In genomic region chr2:87499860-87500259, GRCh38 we compare ENCODE assay signal across 7 cellular contexts.
A peak's percentile ranks its signal among the peaks of the same experiment; 100 is the strongest.
DNase-seq lines count a peak whose midpoint lies in the region; ATAC-seq and TF ChIP-seq lines count a peak whose summit lies in the region.
"Not testable (repeated sequence)": the region's sequence is repeated elsewhere in the genome, so short reads cannot be mapped to it uniquely, and the experiment has no call there.

No MANE protein-coding gene starts in this region.

- not testable (repeated sequence) for H3K9me3 ChIP-seq in DOHH2 (ENCODE audit: control insufficient read depth, insufficient read depth, low read length); Panc1 (ENCODE audit: control insufficient read depth, insufficient read depth, low read depth, low read length); lower lobe of right lung; skeletal muscle satellite cell (replicated peaks; ENCODE audit: low read length)

- H3K27ac ChIP-seq in DOHH2 (ENCODE audit: low read depth, low read length) (peak overlapping the region; percentile 78), Panc1 (ENCODE audit: low read length) (peak overlapping the region; percentile 77), lower lobe of right lung (peak overlapping the region; percentile 2)

- POLR2A ChIA-PET in Panc1 (lab: Charles Lee), result not testable (repeated sequence)

- H3K9ac ChIP-seq in skeletal muscle satellite cell (ENCODE audit: low read depth, low read length), result not testable (repeated sequence)

- H3K4me3 ChIP-seq in DOHH2 (ENCODE audit: low read length), result peak overlapping the region; percentile 46
- H3K4me3 ChIP-seq in Panc1 (ENCODE audit: low read depth in 2 of 2, low read length in 2 of 2), result peak overlapping the region in 1 of 2 experiments; percentile 30; a peak in 1 of 4 replicates
- H3K4me3 ChIP-seq in lower lobe of right lung; skeletal muscle satellite cell (ENCODE audit: low read length): not testable (repeated sequence)

- CTCF ChIA-PET in Panc1 (lab: Charles Lee); activated naive CD4-positive, alpha-beta T cell treated with anti-CD3 and anti-CD28 coated beads for 36 hours (lab: Charles Lee): not testable (repeated sequence)

- not testable (repeated sequence) for H3K36me3 ChIP-seq in DOHH2 (ENCODE audit: control insufficient read depth, low read length); Panc1 (ENCODE audit: control insufficient read depth, insufficient read depth, low read length); lower lobe of right lung; skeletal muscle satellite cell (ENCODE audit: insufficient read depth, low read length)

- H3K4me2 ChIP-seq in DOHH2 (ENCODE audit: low read length), result peak overlapping the region; percentile 63
- H3K4me2 ChIP-seq in skeletal muscle satellite cell (ENCODE audit: low read length), result peak overlapping the region; percentile 33

- intact Hi-C loops in Panc1 (cut with micrococcal nuclease; ENCODE audit: unreplicated experiment); activated CD4-positive, alpha-beta T cell treated with anti-CD3 and anti-CD28 coated beads, Interleukin-2, amount 10 ng/mL, durations not matched to agents 24 days and 14 days (cut with micrococcal nuclease); activated naive CD4-positive, alpha-beta T cell treated with anti-CD3 and anti-CD28 coated beads for 36 hours (cut with micrococcal nuclease); lower lobe of right lung (cut with DNase I): not testable (repeated sequence)

- not testable (repeated sequence) for TF ChIP-seq CTCF in DOHH2 (IDR thresholded peaks at IDR 0.05; ENCODE audit: low read depth, low read length, poor library complexity, severe bottlenecking); Panc1 (IDR thresholded peaks at IDR 0.05); lower lobe of right lung (IDR thresholded peaks at IDR 0.05)

- TSS peak; percentile 13 for BruUV-seq in Panc1 (replicated peaks; lab: Mats Ljungman, UMichigan)

- not testable (repeated sequence) for H3K27me3 ChIP-seq in DOHH2 (ENCODE audit: control insufficient read depth, low read length); Panc1 (ENCODE audit: control insufficient read depth, insufficient read depth, low read length); lower lobe of right lung (ENCODE audit: low read depth); skeletal muscle satellite cell (ENCODE audit: control insufficient read depth, insufficient read depth, low read length)

- H3K27me3 Mint-ChIP-seq in activated CD4-positive, alpha-beta T cell treated with anti-CD3 and anti-CD28 coated beads, Interleukin-2, amount 10 ng/mL, durations not matched to agents 24 days and 14 days; activated naive CD4-positive, alpha-beta T cell treated with anti-CD3 and anti-CD28 coated beads for 36 hours (ENCODE audit: low read depth); central memory CD8-positive, alpha-beta T cell: not testable (repeated sequence)

- H3K36me3 Mint-ChIP-seq in activated CD4-positive, alpha-beta T cell treated with anti-CD3 and anti-CD28 coated beads, Interleukin-2, amount 10 ng/mL, durations not matched to agents 24 days and 14 days (ENCODE audit: low read depth); activated naive CD4-positive, alpha-beta T cell treated with anti-CD3 and anti-CD28 coated beads for 36 hours (ENCODE audit: low read depth); central memory CD8-positive, alpha-beta T cell (ENCODE audit: insufficient read depth): not testable (repeated sequence)

- not testable (repeated sequence) for H3F3A ChIP-seq in DOHH2 (ENCODE audit: control insufficient read depth, insufficient read depth)

- not testable (repeated sequence) for H3K9me3 Mint-ChIP-seq in activated CD4-positive, alpha-beta T cell treated with anti-CD3 and anti-CD28 coated beads, Interleukin-2, amount 10 ng/mL, durations not matched to agents 24 days and 14 days; activated naive CD4-positive, alpha-beta T cell treated with anti-CD3 and anti-CD28 coated beads for 36 hours; central memory CD8-positive, alpha-beta T cell

- not testable (repeated sequence) for H4K20me1 ChIP-seq in DOHH2 (ENCODE audit: control insufficient read depth, insufficient read depth, low read depth, low read length)

- in situ Hi-C loops in Panc1 (cut with HindIII; ENCODE audit: low pct_unique_long_range_greater_than_20kb, low sequenced_read_pairs), result not testable (repeated sequence)

- H3K4me1 ChIP-seq in DOHH2 (ENCODE audit: control insufficient read depth, low read length) (peaks cover 31% of the 10 kb centered on the region), skeletal muscle satellite cell (ENCODE audit: control insufficient read depth, insufficient read depth, low read length) (peaks cover 18% of the 10 kb centered on the region)
- not testable (repeated sequence) for H3K4me1 ChIP-seq in Panc1 (ENCODE audit: control insufficient read depth, insufficient read depth, low read length); lower lobe of right lung

- DNase-seq in Panc1 (ENCODE audit: low read depth, low spot score); activated CD4-positive, alpha-beta T cell treated with anti-CD3 and anti-CD28 coated beads, Interleukin-2, amount 10 ng/mL, durations not matched to agents 24 days and 14 days; activated naive CD4-positive, alpha-beta T cell treated with anti-CD3 and anti-CD28 coated beads for 36 hours; central memory CD8-positive, alpha-beta T cell (ENCODE audit: low spot score in 2 of 2); lower lobe of right lung: not testable (repeated sequence)

- H3K79me2 ChIP-seq in DOHH2 (ENCODE audit: control insufficient read depth, low read length), result not testable (repeated sequence)

- H3K4me1 Mint-ChIP-seq in activated CD4-positive, alpha-beta T cell treated with anti-CD3 and anti-CD28 coated beads, Interleukin-2, amount 10 ng/mL, durations not matched to agents 24 days and 14 days, result peaks cover 12% of the 10 kb centered on the region
- peaks cover 16% of the 10 kb centered on the region for H3K4me1 Mint-ChIP-seq in activated naive CD4-positive, alpha-beta T cell treated with anti-CD3 and anti-CD28 coated beads for 36 hours (ENCODE audit: low read depth)
- H3K4me1 Mint-ChIP-seq in central memory CD8-positive, alpha-beta T cell, result peaks cover 11% of the 10 kb centered on the region

- H3K4me3 Mint-ChIP-seq in activated CD4-positive, alpha-beta T cell treated with anti-CD3 and anti-CD28 coated beads, Interleukin-2, amount 10 ng/mL, durations not matched to agents 24 days and 14 days, result peak overlapping the region; percentile 59
- peak overlapping the region; percentile 33 for H3K4me3 Mint-ChIP-seq in activated naive CD4-positive, alpha-beta T cell treated with anti-CD3 and anti-CD28 coated beads for 36 hours
- peak overlapping the region; percentile 45 for H3K4me3 Mint-ChIP-seq in central memory CD8-positive, alpha-beta T cell

- H3K27ac Mint-ChIP-seq in activated CD4-positive, alpha-beta T cell treated with anti-CD3 and anti-CD28 coated beads, Interleukin-2, amount 10 ng/mL, durations not matched to agents 24 days and 14 days, result peak overlapping the region; percentile 93
- H3K27ac Mint-ChIP-seq in activated naive CD4-positive, alpha-beta T cell treated with anti-CD3 and anti-CD28 coated beads for 36 hours, result peak overlapping the region; percentile 77
- peak overlapping the region; percentile 82 for H3K27ac Mint-ChIP-seq in central memory CD8-positive, alpha-beta T cell (ENCODE audit: low read depth)

- not testable (repeated sequence) for H3K9me2 ChIP-seq in DOHH2 (replicated peaks; ENCODE audit: control insufficient read depth, low read length)

- ATAC-seq in Panc1 (peak; percentile 43; the same call in 1 of the 2 replicates), lower lobe of right lung (peak; percentile 26 to 34)
- ATAC-seq in central memory CD8-positive, alpha-beta T cell (replicated peaks; ENCODE audit: extremely low read depth, poor library complexity, severe bottlenecking), result peak; percentile 77

Comparison
In these comparisons a context has a peak if more than half of its experiments do, and no peak if none do; other contexts are left out.
1. H3K27ac ChIP-seq: peak in every context shown above with its lines; median percentile 78 in DOHH2; 77 in Panc1; 2 in lower lobe of right lung.